8 cellular contexts compared by ENCODE assay signal in genomic region chr2:165203689-165204559, GRCh38. TPM values are rescaled to one million over a fixed set of nuclear protein-coding genes. Genes with fewer than 3 reads are reported as not detected.
DNase-seq lines count a peak whose midpoint lies in the region; ATAC-seq and TF ChIP-seq lines count a peak whose summit lies in the region.

Gene SCN3A (minus strand): TSS chr2:165204050. CDS start chr2:165176394, 27,656 bp downstream.

- DNase-seq in AG08395 (ENCODE audit: low spot score), result peak; percentile 43
- peak; percentile 70 for DNase-seq in NCI-H1436 (lab: John Stamatoyannopoulos, UW)
- no peak for DNase-seq in T-helper 17 cell
- peak; percentile 3 for DNase-seq in germinal center (ENCODE audit: low spot score)
- no peak for DNase-seq in stimulated activated CD4-positive, alpha-beta T cell treated with anti-CD3 and anti-CD28 coated beads, Interleukin-4, amount 100 ng/mL, for 24 hours

- no peak within 1 kb of the TSS for H3K4me3 Mint-ChIP-seq in T-helper 17 cell

- no peak within 1 kb of the TSS for H3K9ac ChIP-seq in rectal smooth muscle tissue (ENCODE audit: low read length)

- H3K36me3 ChIP-seq in rectal smooth muscle tissue (ENCODE audit: control insufficient read depth, insufficient read depth, low read length), result no peaks in the 10 kb centered on the region

- no peak within 1 kb of the TSS for H3K27ac ChIP-seq in rectal smooth muscle tissue (ENCODE audit: low read depth, low read length)

- no peaks in the 10 kb centered on the region for H3K27me3 ChIP-seq in rectal smooth muscle tissue (ENCODE audit: control insufficient read depth, insufficient read depth, low read length)

- H3K4me1 ChIP-seq in rectal smooth muscle tissue (ENCODE audit: control insufficient read depth, insufficient read depth, low read length), result no peaks in the 10 kb centered on the region

- H3K27me3 Mint-ChIP-seq in T-helper 17 cell, result peaks cover 14% of the 10 kb centered on the region

- H3K27ac Mint-ChIP-seq in T-helper 17 cell, result no peak within 1 kb of the TSS

- peaks cover 3% of the 10 kb centered on the region for H3K36me3 Mint-ChIP-seq in T-helper 17 cell (ENCODE audit: low read depth)

- peak; percentile 66 for ATAC-seq in HG02763 (IDR thresholded peaks at IDR 0.05; ENCODE audit: unreplicated experiment)
- ATAC-seq in T-helper 17 cell, result peak; percentile 30

- no peaks in the 10 kb centered on the region for H3K9me3 ChIP-seq in T-helper 17 cell (ENCODE audit: control insufficient read depth, low read length, poor library complexity, severe bottlenecking)

- TF ChIP-seq CTCF in GM12873 (IDR thresholded peaks at IDR 0.05; ENCODE audit: insufficient read depth, low read depth, low read length, missing control alignments), result peak; percentile 72

- H3K4me3 ChIP-seq in rectal smooth muscle tissue (ENCODE audit: low read length), result peak within 1 kb of the TSS; percentile 9

- H3K4me1 Mint-ChIP-seq in T-helper 17 cell, result peaks cover 3% of the 10 kb centered on the region

RNA-seq across cellular contexts. Expression of gene SCN3A, which starts in this region (rescaled TPM):
- under 1 TPM in 1 of 2 donors, not detected in 1; 0.42 TPM for total RNA-seq in T-helper 17 cell

Comparison
In these comparisons a context has a peak if more than half of its experiments do, and no peak if none do; other contexts are left out.
1. Peak in ATAC-seq in T-helper 17 cell; RNA of the gene not detected or under 1 TPM.
2. DNase-seq: peak in AG08395 (single experiment), NCI-H1436 (single experiment) and germinal center (single experiment); none in T-helper 17 cell (0 of 3) and stimulated activated CD4-positive, alpha-beta T cell treated with anti-CD3 and anti-CD28 coated beads, Interleukin-4, amount 100 ng/mL, for 24 hours (single experiment).